ENCODE assay signal across 16 cellular contexts in the genomic region with DNA sequence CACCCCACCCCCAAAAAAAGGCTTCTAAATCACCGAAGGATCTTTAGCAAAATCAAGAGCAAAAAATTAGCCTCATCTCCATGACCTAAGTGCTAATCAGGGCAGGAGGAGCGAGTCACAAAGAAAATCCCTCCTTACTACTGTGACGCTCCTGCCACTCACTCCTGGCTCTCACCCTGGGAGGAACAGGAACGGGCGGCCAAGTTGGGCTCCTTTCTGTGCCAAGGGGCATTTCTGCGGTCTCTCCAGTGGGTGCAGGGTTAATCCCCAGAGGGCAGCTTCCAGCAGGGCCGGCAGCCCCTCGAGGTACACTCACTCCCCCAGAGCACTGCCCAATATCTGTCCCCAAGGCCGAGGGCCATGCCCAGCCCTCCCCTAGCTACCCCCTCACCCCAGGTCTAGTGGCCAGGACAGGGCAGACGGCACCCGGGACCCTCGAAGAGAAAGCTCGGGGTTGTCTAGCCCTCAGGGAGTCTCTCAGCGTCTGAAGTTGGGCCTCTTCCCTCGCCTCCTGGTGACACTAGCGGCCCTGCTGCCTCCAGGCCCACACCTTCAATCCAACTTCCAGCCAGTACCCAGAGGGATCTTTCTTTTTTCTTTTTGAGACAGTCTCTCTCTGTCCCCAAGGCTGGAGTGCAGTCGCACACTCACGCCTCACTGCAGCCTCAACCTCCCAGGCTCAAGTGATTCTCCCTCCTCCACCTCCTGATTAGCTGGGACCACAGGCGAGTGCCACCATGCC. TPM values are rescaled to one million over a fixed set of nuclear protein-coding genes. Genes with fewer than 3 reads are reported as not detected.
DNase-seq lines count a peak whose midpoint lies in the region; ATAC-seq and TF ChIP-seq lines count a peak whose summit lies in the region.
"Had no signal": no experiment of that assay in that cellular context is flagged by ENCODE, and none has a peak within 500 bp of the region (broad histone marks: within the 10 kb centered on the region; RNA-seq: fewer than 3 reads in every experiment).

No MANE protein-coding gene starts in this region.

- intact Hi-C loops in psoas muscle (cut with DNase I), result loop anchor here in 1 of 2 donors (5.0 kb wide), 1 partner anchor 72 kb away; no protein-coding TSS in a partner anchor

- H3K27me3 Mint-ChIP-seq in activated naive CD4-positive, alpha-beta T cell treated with anti-CD3 and anti-CD28 coated beads, Interleukin-2, amount 10 ng/mL, durations not matched to agents 7 days and 5 days, result peaks cover 18% of the 10 kb centered on the region
- peaks cover 6% of the 10 kb centered on the region for H3K27me3 Mint-ChIP-seq in GM23338 (ENCODE audit: insufficient read depth, low read depth, poor library complexity)

- no peaks in the 10 kb centered on the region for H3F3A ChIP-seq in GM23338 (replicated peaks; ENCODE audit: low read depth)

- H3K27ac ChIP-seq in right atrium auricular region, result peak overlapping the region; percentile 74 to 80
- peak overlapping the region; percentile 98 for H3K27ac ChIP-seq in psoas muscle
- no peak overlapping the region for H3K27ac ChIP-seq in GM23338 (ENCODE audit: low read depth)
- H3K27ac ChIP-seq: BLaER1 treated with 17β-estradiol and CSF1 and Interleukin-3, amounts not matched to agents 10 nM and 100 nM; KMS-11 had no signal

- no peaks in the 10 kb centered on the region for H3K27me3 ChIP-seq in right atrium auricular region
- no peaks in the 10 kb centered on the region for H3K27me3 ChIP-seq in psoas muscle (ENCODE audit: insufficient read depth in 3 of 3, low read length in 2 of 3)
- no peaks in the 10 kb centered on the region for H3K27me3 ChIP-seq in GM23338 (ENCODE audit: insufficient read depth)
- H3K27me3 ChIP-seq: BLaER1 treated with 17β-estradiol and CSF1 and Interleukin-3, amounts not matched to agents 10 nM and 100 nM had no signal

- TF ChIP-seq CTCF in right atrium auricular region (IDR thresholded peaks at IDR 0.05) (no peak), psoas muscle (IDR thresholded peaks at IDR 0.05) (no peak), GM23338 (conservative IDR thresholded peaks at IDR 0.05; ENCODE audit: low read depth in 2 of 2) (no peak)

- H3K9me3 Mint-ChIP-seq in activated naive CD4-positive, alpha-beta T cell treated with anti-CD3 and anti-CD28 coated beads, Interleukin-2, amount 10 ng/mL, durations not matched to agents 7 days and 5 days, result no peaks in the 10 kb centered on the region
- no peaks in the 10 kb centered on the region for H3K9me3 Mint-ChIP-seq in GM23338

- H3K4me1 ChIP-seq in right atrium auricular region, result peaks cover 0 to 8% of the 10 kb centered on the region in 2 donors
- peaks cover 34% of the 10 kb centered on the region for H3K4me1 ChIP-seq in psoas muscle
- H3K4me1 ChIP-seq in GM23338 (ENCODE audit: insufficient read depth), result peaks cover 8% of the 10 kb centered on the region

- no peaks in the 10 kb centered on the region for H3K9me2 ChIP-seq in GM23338 (ENCODE audit: insufficient read depth)

- H3K36me3 Mint-ChIP-seq in activated naive CD4-positive, alpha-beta T cell treated with anti-CD3 and anti-CD28 coated beads, Interleukin-2, amount 10 ng/mL, durations not matched to agents 7 days and 5 days, result no peaks in the 10 kb centered on the region
- H3K36me3 Mint-ChIP-seq in GM23338 (ENCODE audit: low read depth), result no peaks in the 10 kb centered on the region

- CTCF ChIA-PET in activated naive CD4-positive, alpha-beta T cell treated with anti-CD3 and anti-CD28 coated beads, Interleukin-2, amount 10 ng/mL, durations not matched to agents 7 days and 5 days (lab: Charles Lee), result no interaction called here

- no peaks in the 10 kb centered on the region for H3K79me2 ChIP-seq in GM23338 (replicated peaks; ENCODE audit: insufficient read depth)

- peak overlapping the region; percentile 52 for H3K27ac Mint-ChIP-seq in activated naive CD4-positive, alpha-beta T cell treated with anti-CD3 and anti-CD28 coated beads, Interleukin-2, amount 10 ng/mL, durations not matched to agents 7 days and 5 days
- H3K27ac Mint-ChIP-seq in GM23338, result no peak overlapping the region

- no peaks in the 10 kb centered on the region for H3K9me3 ChIP-seq in right atrium auricular region
- H3K9me3 ChIP-seq in psoas muscle, result no peaks in the 10 kb centered on the region
- H3K9me3 ChIP-seq: BLaER1 treated with 17β-estradiol and CSF1 and Interleukin-3, amounts not matched to agents 10 nM and 100 nM had no signal

- peak overlapping the region; percentile 41 to 42 for H3K4me3 ChIP-seq in right atrium auricular region
- H3K4me3 ChIP-seq in psoas muscle, result peak overlapping the region; percentile 70
- H3K4me3 ChIP-seq in GM23338, result no peak overlapping the region
- H3K4me3 ChIP-seq: BLaER1 treated with 17β-estradiol and CSF1 and Interleukin-3, amounts not matched to agents 10 nM and 100 nM had no signal

- no peak for DNase-seq in activated naive CD4-positive, alpha-beta T cell treated with anti-CD3 and anti-CD28 coated beads, Interleukin-2, amount 10 ng/mL, durations not matched to agents 7 days and 5 days
- no peak for DNase-seq in activated naive CD4-positive, alpha-beta T cell treated with Interleukin-2 at 50 U/mL for 16 hours
- DNase-seq in right atrium auricular region (ENCODE audit: low spot score), result no peak
- DNase-seq in psoas muscle, result peak; percentile 41 to 72
- no peak for DNase-seq in germinal center (ENCODE audit: low spot score)
- no peak for DNase-seq in GM23338 (ENCODE audit: low spot score)
- DNase-seq in NCI-H2029 (lab: John Stamatoyannopoulos, UW), result no peak
- no peak for DNase-seq in CD1c-positive myeloid dendritic cell (ENCODE audit: extremely low spot score)
- DNase-seq: MM.1S, NCI-H1105, NCI-H1694 treated with DMSO at 0.1 percent for 48 hours, NCI-H69 had no signal

- ATAC-seq in psoas muscle (peak; percentile 72 to 86 (median 83)), GM23338 (no peak)

- WGBS in psoas muscle, 3 donors, result 32 to 49% (median 38%) methylated on average over 15 to 19 of the region's 19 CpGs

- H3K36me3 ChIP-seq in right atrium auricular region, result no peaks in the 10 kb centered on the region
- H3K36me3 ChIP-seq in psoas muscle (ENCODE audit: insufficient read depth in 1 of 2, low read depth in 1 of 2), result no peaks in the 10 kb centered on the region
- H3K36me3 ChIP-seq in GM23338 (ENCODE audit: insufficient read depth), result no peaks in the 10 kb centered on the region
- H3K36me3 ChIP-seq: BLaER1 treated with 17β-estradiol and CSF1 and Interleukin-3, amounts not matched to agents 10 nM and 100 nM had no signal

- H3K4me3 Mint-ChIP-seq in activated naive CD4-positive, alpha-beta T cell treated with anti-CD3 and anti-CD28 coated beads, Interleukin-2, amount 10 ng/mL, durations not matched to agents 7 days and 5 days, result no peak overlapping the region
- no peak overlapping the region for H3K4me3 Mint-ChIP-seq in GM23338

- no peaks in the 10 kb centered on the region for H4K20me1 ChIP-seq in GM23338 (replicated peaks; ENCODE audit: insufficient read depth)
- H4K20me1 ChIP-seq: BLaER1 treated with 17β-estradiol and CSF1 and Interleukin-3, amounts not matched to agents 10 nM and 100 nM had no signal

- H3K4me2 ChIP-seq in GM23338, result no peak overlapping the region
- H3K4me2 ChIP-seq: BLaER1 treated with 17β-estradiol and CSF1 and Interleukin-3, amounts not matched to agents 10 nM and 100 nM; KMS-11 had no signal

- H2AFZ ChIP-seq in GM23338, result no peak overlapping the region

- no peaks in the 10 kb centered on the region for H3K4me1 Mint-ChIP-seq in activated naive CD4-positive, alpha-beta T cell treated with anti-CD3 and anti-CD28 coated beads, Interleukin-2, amount 10 ng/mL, durations not matched to agents 7 days and 5 days
- H3K4me1 Mint-ChIP-seq in GM23338, result peaks cover 10% of the 10 kb centered on the region

TF ChIP-seq in GM23338, 12 proteins besides CTCF, POLR2A, EP300 and RAD21 (continues in another document):
- TF ChIP-seq JUNB (IDR thresholded peaks at IDR 0.05; ENCODE audit: unreplicated experiment), result no peak
- no peak for TF ChIP-seq EZH2 (IDR thresholded peaks at IDR 0.05; ENCODE audit: low read depth, unreplicated experiment)
- TF ChIP-seq, protein P1, sequence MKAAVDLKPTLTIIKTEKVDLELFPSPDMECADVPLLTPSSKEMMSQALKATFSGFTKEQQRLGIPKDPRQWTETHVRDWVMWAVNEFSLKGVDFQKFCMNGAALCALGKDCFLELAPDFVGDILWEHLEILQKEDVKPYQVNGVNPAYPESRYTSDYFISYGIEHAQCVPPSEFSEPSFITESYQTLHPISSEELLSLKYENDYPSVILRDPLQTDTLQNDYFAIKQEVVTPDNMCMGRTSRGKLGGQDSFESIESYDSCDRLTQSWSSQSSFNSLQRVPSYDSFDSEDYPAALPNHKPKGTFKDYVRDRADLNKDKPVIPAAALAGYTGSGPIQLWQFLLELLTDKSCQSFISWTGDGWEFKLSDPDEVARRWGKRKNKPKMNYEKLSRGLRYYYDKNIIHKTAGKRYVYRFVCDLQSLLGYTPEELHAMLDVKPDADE (IDR thresholded peaks at IDR 0.05), result no peak
- TF ChIP-seq CREB1 (CRISPR knock-in tag; IDR thresholded peaks at IDR 0.05; ENCODE audit: low read depth), result no peak
- TF ChIP-seq NANOG (IDR thresholded peaks at IDR 0.05; ENCODE audit: borderline replicate concordance), result no peak

RNA-seq across cellular contexts. Expression of a gene that starts 0.7 kb away (rescaled TPM):
- total RNA-seq in right atrium auricular region, result 10 to 100 TPM; 16.7 to 22.9 TPM
- 10 to 100 TPM; 36.4 to 71.1 (median 52.5) TPM for total RNA-seq in psoas muscle
- polyA plus RNA-seq in psoas muscle, result 10 to 100 TPM; 20.5 to 67.2 (median 49.3) TPM
- not detected in 2 replicates for total RNA-seq in GM23338 (2014; rRNA removed; shearing (Covaris generic))
- not detected in 2 replicates for polyA plus RNA-seq in GM23338 (2016; fragmentation: Nextera tagmentation; extraction: Ambion mirVana)
- total RNA-seq: A172, H1 had no signal
- polyA plus RNA-seq: H1 had no signal

RNA-seq across cellular contexts. Expression of a gene that starts 35.1 kb away (rescaled TPM):
- total RNA-seq in right atrium auricular region, result under 1 TPM; 0.47 to 0.52 TPM
- total RNA-seq in psoas muscle, result under 1 TPM in 2 of 4 donors, not detected in 2; 0.11 to 0.16 TPM
- under 1 TPM; 0.09 to 0.38 (median 0.12) TPM for polyA plus RNA-seq in psoas muscle
- 7.8 and 9.3 TPM in 2 replicates for total RNA-seq in GM23338 (2014; rRNA removed; shearing (Covaris generic))
- 4.9 and 5.5 TPM in 2 replicates for polyA plus RNA-seq in GM23338 (2016; fragmentation: Nextera tagmentation; extraction: Ambion mirVana)

Comparison
In these comparisons a context has a peak if more than half of its experiments do, and no peak if none do; other contexts are left out.
1. DNase-seq: peak in psoas muscle (2 of 2); none in activated naive CD4-positive, alpha-beta T cell treated with anti-CD3 and anti-CD28 coated beads, Interleukin-2, amount 10 ng/mL, durations not matched to agents 7 days and 5 days (single experiment), activated naive CD4-positive, alpha-beta T cell treated with Interleukin-2 at 50 U/mL for 16 hours (single experiment), right atrium auricular region (single experiment), germinal center (single experiment), GM23338 (single experiment), NCI-H2029 (single experiment) and CD1c-positive myeloid dendritic cell (single experiment).
2. RNA of a gene that starts 0.7 kb away (total RNA-seq): 36.4 to 71.1 TPM in psoas muscle and 16.7 to 22.9 TPM in right atrium auricular region; not detected in GM23338; every median in the first group is over 10 times any median in the second.